Comparison of ENCODE assay signal across 1 cellular context in the genomic region with DNA sequence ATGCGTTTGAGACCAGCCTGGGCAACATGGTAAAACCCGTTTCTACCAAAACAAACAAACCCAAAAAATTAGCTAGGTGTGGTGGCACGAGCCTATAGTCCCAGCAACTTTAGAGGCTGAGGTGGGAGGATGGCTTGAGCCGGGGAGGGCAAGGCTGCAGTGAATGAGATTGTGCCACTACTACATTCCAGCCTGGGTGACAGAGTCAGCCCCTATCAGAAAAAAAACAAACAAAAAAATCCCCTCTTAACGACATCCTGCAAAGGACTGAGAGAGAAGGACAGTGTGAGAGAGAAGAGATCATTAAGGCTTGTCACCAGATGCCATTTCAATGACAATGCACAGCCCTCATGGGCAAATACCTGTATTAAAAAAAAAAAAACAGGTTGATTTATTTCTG.
TF ChIP-seq lines count a peak whose summit lies in the region.

No MANE protein-coding gene starts in this region.

TF ChIP-seq in WTC11, 78 proteins besides CTCF, POLR2A, EP300 and RAD21 (continued from another document):
- TF ChIP-seq, protein P1, sequence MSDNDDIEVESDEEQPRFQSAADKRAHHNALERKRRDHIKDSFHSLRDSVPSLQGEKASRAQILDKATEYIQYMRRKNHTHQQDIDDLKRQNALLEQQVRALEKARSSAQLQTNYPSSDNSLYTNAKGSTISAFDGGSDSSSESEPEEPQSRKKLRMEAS (CRISPR knock-in tag; IDR thresholded peaks at IDR 0.05) = no peak
- TF ChIP-seq, protein P2, sequence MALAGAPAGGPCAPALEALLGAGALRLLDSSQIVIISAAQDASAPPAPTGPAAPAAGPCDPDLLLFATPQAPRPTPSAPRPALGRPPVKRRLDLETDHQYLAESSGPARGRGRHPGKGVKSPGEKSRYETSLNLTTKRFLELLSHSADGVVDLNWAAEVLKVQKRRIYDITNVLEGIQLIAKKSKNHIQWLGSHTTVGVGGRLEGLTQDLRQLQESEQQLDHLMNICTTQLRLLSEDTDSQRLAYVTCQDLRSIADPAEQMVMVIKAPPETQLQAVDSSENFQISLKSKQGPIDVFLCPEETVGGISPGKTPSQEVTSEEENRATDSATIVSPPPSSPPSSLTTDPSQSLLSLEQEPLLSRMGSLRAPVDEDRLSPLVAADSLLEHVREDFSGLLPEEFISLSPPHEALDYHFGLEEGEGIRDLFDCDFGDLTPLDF (CRISPR knock-in tag; IDR thresholded peaks at IDR 0.05) = no peak
- TF ChIP-seq, protein P3, sequence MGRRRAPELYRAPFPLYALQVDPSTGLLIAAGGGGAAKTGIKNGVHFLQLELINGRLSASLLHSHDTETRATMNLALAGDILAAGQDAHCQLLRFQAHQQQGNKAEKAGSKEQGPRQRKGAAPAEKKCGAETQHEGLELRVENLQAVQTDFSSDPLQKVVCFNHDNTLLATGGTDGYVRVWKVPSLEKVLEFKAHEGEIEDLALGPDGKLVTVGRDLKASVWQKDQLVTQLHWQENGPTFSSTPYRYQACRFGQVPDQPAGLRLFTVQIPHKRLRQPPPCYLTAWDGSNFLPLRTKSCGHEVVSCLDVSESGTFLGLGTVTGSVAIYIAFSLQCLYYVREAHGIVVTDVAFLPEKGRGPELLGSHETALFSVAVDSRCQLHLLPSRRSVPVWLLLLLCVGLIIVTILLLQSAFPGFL (CRISPR knock-in tag; IDR thresholded peaks at IDR 0.05; ENCODE audit: borderline replicate concordance) = no peak
